Comparison of ENCODE assay signal across 1 cellular context in the genomic region with DNA sequence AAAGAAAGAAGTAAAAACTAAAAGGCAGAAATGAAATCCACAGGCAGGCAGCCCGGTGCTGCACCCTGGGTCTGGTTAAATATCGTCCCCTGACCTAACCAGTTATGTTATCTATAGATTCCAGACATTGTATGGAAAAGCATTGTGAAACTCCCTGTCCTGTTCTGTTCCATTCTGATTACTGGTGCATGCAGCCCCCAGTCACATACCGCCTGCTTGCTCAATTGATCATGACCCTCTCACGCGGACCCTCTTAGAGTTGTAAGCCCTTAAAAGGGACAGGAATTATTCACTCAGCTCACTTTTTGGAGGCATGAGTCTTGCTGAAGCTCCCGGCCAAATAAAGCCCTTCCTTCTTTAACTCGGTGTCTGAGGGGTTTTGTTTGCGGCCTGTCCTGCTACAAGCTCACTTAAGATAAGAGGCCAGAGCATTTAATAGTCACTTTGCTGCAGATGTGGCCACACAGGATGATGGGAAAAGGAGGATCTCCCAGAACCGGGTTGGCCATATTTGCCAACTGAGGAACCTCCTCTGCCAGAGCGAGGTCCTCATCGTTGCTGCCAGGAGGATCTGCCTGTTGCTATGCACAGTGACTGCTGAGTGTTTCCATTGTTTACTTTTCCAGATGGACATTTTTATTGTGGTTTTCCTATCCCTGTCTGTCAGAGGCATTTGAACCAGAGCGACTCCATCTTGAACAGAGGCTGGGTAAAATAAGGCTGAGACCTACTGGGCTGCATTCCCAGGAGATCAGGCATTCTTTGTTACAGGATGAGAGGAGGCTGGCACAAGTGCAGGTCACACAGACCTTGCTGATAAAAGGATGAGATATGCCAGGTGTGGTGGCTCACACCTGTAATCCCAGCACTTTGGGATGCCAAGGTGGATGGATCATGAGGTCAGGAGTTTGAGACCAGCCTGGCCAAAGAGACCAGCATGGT.
TF ChIP-seq lines count a peak whose summit lies in the region.

No MANE protein-coding gene starts in this region.

TF ChIP-seq in K562, 482 proteins besides CTCF, POLR2A, EP300 and RAD21 (continued from another document and continues in another):
- TF ChIP-seq, protein P1, sequence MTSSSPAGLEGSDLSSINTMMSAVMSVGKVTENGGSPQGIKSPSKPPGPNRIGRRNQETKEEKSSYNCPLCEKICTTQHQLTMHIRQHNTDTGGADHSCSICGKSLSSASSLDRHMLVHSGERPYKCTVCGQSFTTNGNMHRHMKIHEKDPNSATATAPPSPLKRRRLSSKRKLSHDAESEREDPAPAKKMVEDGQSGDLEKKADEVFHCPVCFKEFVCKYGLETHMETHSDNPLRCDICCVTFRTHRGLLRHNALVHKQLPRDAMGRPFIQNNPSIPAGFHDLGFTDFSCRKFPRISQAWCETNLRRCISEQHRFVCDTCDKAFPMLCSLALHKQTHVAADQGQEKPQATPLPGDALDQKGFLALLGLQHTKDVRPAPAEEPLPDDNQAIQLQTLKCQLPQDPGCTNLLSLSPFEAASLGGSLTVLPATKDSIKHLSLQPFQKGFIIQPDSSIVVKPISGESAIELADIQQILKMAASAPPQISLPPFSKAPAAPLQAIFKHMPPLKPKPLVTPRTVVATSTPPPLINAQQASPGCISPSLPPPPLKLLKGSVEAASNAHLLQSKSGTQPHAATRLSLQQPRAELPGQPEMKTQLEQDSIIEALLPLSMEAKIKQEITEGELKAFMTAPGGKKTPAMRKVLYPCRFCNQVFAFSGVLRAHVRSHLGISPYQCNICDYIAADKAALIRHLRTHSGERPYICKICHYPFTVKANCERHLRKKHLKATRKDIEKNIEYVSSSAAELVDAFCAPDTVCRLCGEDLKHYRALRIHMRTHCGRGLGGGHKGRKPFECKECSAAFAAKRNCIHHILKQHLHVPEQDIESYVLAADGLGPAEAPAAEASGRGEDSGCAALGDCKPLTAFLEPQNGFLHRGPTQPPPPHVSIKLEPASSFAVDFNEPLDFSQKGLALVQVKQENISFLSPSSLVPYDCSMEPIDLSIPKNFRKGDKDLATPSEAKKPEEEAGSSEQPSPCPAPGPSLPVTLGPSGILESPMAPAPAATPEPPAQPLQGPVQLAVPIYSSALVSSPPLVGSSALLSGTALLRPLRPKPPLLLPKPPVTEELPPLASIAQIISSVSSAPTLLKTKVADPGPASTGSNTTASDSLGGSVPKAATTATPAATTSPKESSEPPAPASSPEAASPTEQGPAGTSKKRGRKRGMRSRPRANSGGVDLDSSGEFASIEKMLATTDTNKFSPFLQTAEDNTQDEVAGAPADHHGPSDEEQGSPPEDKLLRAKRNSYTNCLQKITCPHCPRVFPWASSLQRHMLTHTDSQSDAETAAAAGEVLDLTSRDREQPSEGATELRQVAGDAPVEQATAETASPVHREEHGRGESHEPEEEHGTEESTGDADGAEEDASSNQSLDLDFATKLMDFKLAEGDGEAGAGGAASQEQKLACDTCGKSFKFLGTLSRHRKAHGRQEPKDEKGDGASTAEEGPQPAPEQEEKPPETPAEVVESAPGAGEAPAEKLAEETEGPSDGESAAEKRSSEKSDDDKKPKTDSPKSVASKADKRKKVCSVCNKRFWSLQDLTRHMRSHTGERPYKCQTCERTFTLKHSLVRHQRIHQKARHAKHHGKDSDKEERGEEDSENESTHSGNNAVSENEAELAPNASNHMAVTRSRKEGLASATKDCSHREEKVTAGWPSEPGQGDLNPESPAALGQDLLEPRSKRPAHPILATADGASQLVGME (CRISPR knock-in tag; IDR thresholded peaks at IDR 0.05) = peak; percentile 99
- TF ChIP-seq PRMT5 (CRISPR knock-in tag; IDR thresholded peaks at IDR 0.05) = no peak
- no peak for TF ChIP-seq TBP (optimal IDR thresholded peaks at IDR 0.05; ENCODE audit: low read depth, low read length)
- peak; percentile 88 for TF ChIP-seq BACH1 (tag; IDR thresholded peaks at IDR 0.05)
- no peak for TF ChIP-seq RBM14 (IDR thresholded peaks at IDR 0.05; ENCODE audit: borderline replicate concordance, insufficient read depth, low read depth, low read length)
- TF ChIP-seq TAF15 (IDR thresholded peaks at IDR 0.05; ENCODE audit: low read depth, low read length) = no peak
- peak; percentile 89 for TF ChIP-seq ZNF354B (CRISPR knock-in tag; IDR thresholded peaks at IDR 0.05)
- no peak for TF ChIP-seq RBFOX2 (IDR thresholded peaks at IDR 0.05; ENCODE audit: low read depth, low read length)
- no peak for TF ChIP-seq FOXJ2 (tag; IDR thresholded peaks at IDR 0.05)
- TF ChIP-seq CBX5 (IDR thresholded peaks at IDR 0.05; ENCODE audit: borderline replicate concordance, low read depth) = no peak
- no peak for TF ChIP-seq FOXJ3 (CRISPR knock-in tag; IDR thresholded peaks at IDR 0.05)
- TF ChIP-seq TAL1 (IDR thresholded peaks at IDR 0.05) = peak; percentile 97
- peak; percentile 88 for TF ChIP-seq ZNF239 (CRISPR knock-in tag; IDR thresholded peaks at IDR 0.05)
- TF ChIP-seq RBM39 (optimal IDR thresholded peaks at IDR 0.05; ENCODE audit: low read depth, low read length) = no peak
- TF ChIP-seq, protein P2, sequence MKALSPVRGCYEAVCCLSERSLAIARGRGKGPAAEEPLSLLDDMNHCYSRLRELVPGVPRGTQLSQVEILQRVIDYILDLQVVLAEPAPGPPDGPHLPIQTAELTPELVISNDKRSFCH (CRISPR knock-in tag; IDR thresholded peaks at IDR 0.05) = peak; percentile 94
- TF ChIP-seq, protein P2 (tag; IDR thresholded peaks at IDR 0.05) = peak; percentile 100
- TF ChIP-seq, protein P3, sequence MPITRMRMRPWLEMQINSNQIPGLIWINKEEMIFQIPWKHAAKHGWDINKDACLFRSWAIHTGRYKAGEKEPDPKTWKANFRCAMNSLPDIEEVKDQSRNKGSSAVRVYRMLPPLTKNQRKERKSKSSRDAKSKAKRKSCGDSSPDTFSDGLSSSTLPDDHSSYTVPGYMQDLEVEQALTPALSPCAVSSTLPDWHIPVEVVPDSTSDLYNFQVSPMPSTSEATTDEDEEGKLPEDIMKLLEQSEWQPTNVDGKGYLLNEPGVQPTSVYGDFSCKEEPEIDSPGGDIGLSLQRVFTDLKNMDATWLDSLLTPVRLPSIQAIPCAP (CRISPR knock-in tag; IDR thresholded peaks at IDR 0.05; ENCODE audit: borderline replicate concordance) = no peak
- peak; percentile 95 for TF ChIP-seq PTRF (tag; IDR thresholded peaks at IDR 0.05)
- TF ChIP-seq, protein P4, sequence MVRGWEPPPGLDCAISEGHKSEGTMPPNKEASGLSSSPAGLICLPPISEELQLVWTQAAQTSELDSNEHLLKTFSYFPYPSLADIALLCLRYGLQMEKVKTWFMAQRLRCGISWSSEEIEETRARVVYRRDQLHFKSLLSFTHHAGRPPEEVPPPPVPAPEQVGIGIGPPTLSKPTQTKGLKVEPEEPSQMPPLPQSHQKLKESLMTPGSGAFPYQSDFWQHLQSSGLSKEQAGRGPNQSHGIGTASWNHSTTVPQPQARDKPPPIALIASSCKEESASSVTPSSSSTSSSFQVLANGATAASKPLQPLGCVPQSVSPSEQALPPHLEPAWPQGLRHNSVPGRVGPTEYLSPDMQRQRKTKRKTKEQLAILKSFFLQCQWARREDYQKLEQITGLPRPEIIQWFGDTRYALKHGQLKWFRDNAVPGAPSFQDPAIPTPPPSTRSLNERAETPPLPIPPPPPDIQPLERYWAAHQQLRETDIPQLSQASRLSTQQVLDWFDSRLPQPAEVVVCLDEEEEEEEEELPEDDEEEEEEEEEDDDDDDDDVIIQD (CRISPR knock-in tag; IDR thresholded peaks at IDR 0.05) = peak; percentile 97
- no peak for TF ChIP-seq MED1 (CRISPR knock-in tag; IDR thresholded peaks at IDR 0.05; ENCODE audit: borderline replicate concordance)
- no peak for TF ChIP-seq HNRNPK (IDR thresholded peaks at IDR 0.05; ENCODE audit: low read depth, low read length, poor library complexity, severe bottlenecking)
- TF ChIP-seq NR4A1 (CRISPR knock-in tag; IDR thresholded peaks at IDR 0.05) = peak; percentile 96; the same call in 1 of the 2 replicates
- TF ChIP-seq NR4A1 (tag; IDR thresholded peaks at IDR 0.05) = peak; percentile 100
- peak; percentile 99 for TF ChIP-seq MECOM (CRISPR knock-in tag; IDR thresholded peaks at IDR 0.05)
- TF ChIP-seq, protein P5, sequence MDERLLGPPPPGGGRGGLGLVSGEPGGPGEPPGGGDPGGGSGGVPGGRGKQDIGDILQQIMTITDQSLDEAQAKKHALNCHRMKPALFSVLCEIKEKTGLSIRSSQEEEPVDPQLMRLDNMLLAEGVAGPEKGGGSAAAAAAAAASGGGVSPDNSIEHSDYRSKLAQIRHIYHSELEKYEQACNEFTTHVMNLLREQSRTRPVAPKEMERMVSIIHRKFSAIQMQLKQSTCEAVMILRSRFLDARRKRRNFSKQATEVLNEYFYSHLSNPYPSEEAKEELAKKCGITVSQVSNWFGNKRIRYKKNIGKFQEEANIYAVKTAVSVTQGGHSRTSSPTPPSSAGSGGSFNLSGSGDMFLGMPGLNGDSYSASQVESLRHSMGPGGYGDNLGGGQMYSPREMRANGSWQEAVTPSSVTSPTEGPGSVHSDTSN (CRISPR knock-in tag; IDR thresholded peaks at IDR 0.05; ENCODE audit: low read depth) = no peak
- TF ChIP-seq, protein P5 (tag; conservative IDR thresholded peaks at IDR 0.05; ENCODE audit: low read depth) = no peak; the same call in 1 of the 2 replicates
- peak; percentile 79 for TF ChIP-seq SNIP1 (IDR thresholded peaks at IDR 0.05; ENCODE audit: low read depth)
- TF ChIP-seq, protein P6, sequence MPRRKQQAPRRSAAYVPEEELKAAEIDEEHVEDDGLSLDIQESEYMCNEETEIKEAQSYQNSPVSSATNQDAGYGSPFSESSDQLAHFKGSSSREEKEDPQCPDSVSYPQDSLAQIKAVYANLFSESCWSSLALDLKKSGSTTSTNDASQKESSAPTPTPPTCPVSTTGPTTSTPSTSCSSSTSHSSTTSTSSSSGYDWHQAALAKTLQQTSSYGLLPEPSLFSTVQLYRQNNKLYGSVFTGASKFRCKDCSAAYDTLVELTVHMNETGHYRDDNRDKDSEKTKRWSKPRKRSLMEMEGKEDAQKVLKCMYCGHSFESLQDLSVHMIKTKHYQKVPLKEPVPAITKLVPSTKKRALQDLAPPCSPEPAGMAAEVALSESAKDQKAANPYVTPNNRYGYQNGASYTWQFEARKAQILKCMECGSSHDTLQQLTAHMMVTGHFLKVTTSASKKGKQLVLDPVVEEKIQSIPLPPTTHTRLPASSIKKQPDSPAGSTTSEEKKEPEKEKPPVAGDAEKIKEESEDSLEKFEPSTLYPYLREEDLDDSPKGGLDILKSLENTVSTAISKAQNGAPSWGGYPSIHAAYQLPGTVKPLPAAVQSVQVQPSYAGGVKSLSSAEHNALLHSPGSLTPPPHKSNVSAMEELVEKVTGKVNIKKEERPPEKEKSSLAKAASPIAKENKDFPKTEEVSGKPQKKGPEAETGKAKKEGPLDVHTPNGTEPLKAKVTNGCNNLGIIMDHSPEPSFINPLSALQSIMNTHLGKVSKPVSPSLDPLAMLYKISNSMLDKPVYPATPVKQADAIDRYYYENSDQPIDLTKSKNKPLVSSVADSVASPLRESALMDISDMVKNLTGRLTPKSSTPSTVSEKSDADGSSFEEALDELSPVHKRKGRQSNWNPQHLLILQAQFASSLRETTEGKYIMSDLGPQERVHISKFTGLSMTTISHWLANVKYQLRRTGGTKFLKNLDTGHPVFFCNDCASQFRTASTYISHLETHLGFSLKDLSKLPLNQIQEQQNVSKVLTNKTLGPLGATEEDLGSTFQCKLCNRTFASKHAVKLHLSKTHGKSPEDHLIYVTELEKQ (CRISPR knock-in tag; IDR thresholded peaks at IDR 0.05) = peak; percentile 94
